Comparison of ENCODE assay signal across 9 cellular contexts in genomic region chr1:198756470-198756869, GRCh38.
DNase-seq lines count a peak whose midpoint lies in the region; ATAC-seq and TF ChIP-seq lines count a peak whose summit lies in the region.
"Had no signal": no experiment of that assay in that cellular context is flagged by ENCODE, and none has a peak within 500 bp of the region (broad histone marks: within the 10 kb centered on the region; RNA-seq: fewer than 3 reads in every experiment).

No MANE protein-coding gene starts in this region.

- H3K27me3 Mint-ChIP-seq in CD14-positive monocyte (ENCODE audit: low read depth in 3 of 3): no peaks in the 10 kb centered on the region
- H3K27me3 Mint-ChIP-seq in activated B cell treated with CpG ODN at 0.5 μM for 24 hours: no peaks in the 10 kb centered on the region
- H3K27me3 Mint-ChIP-seq: central memory CD8-positive, alpha-beta T cell had no signal

- TF ChIP-seq CTCF in CD14-positive monocyte (IDR thresholded peaks at IDR 0.05) (peak; percentile 45), activated B cell treated with CpG ODN at 0.5 μM for 24 hours (IDR thresholded peaks at IDR 0.05) (no peak)

- H3K27ac Mint-ChIP-seq in CD14-positive monocyte: peak overlapping the region in 1 of 7 donors; percentile 63
- peak overlapping the region; percentile 0 for H3K27ac Mint-ChIP-seq in activated B cell treated with CpG ODN at 0.5 μM for 24 hours

- peaks cover 19% of the 10 kb centered on the region for H3K4me1 Mint-ChIP-seq in CD14-positive monocyte
- H3K4me1 Mint-ChIP-seq in activated B cell treated with CpG ODN at 0.5 μM for 24 hours: peaks cover 30% of the 10 kb centered on the region

- ATAC-seq in activated B cell treated with CpG ODN at 0.5 μM for 24 hours (ENCODE audit: low read depth) (no peak), left lobe of liver (peak; percentile 39), HG03097 (IDR thresholded peaks at IDR 0.05; ENCODE audit: low FRiP score, unreplicated experiment) (no peak), GM18502 (IDR thresholded peaks at IDR 0.05; ENCODE audit: poor library complexity, unreplicated experiment) (no peak)

- DNase-seq in CD14-positive monocyte (ENCODE audit: low spot score) (no peak), HT-29 (ENCODE audit: low spot score) (peak; percentile 46), activated B cell treated with CpG ODN at 0.5 μM for 24 hours (no peak), left lobe of liver (ENCODE audit: low spot score) (no peak), nucleus accumbens (lab: John Stamatoyannopoulos, UW) (no peak)
- DNase-seq in stimulated activated CD4-positive, alpha-beta T cell treated with anti-CD3 and anti-CD28 coated beads, Interleukin-15, amount 100 ng/mL, for 24 hours: no peak

- POLR2A ChIA-PET in activated B cell treated with CpG ODN at 0.5 μM for 24 hours (lab: Charles Lee): no interaction called here

- peaks cover 43 to 54% of the 10 kb centered on the region in 2 donors for H3K36me3 Mint-ChIP-seq in CD14-positive monocyte
- peaks cover 46% of the 10 kb centered on the region for H3K36me3 Mint-ChIP-seq in activated B cell treated with CpG ODN at 0.5 μM for 24 hours (ENCODE audit: low read depth)

- no peak overlapping the region for H3K4me3 Mint-ChIP-seq in CD14-positive monocyte
- H3K4me3 Mint-ChIP-seq in activated B cell treated with CpG ODN at 0.5 μM for 24 hours: no peak overlapping the region
- H3K4me3 Mint-ChIP-seq: central memory CD8-positive, alpha-beta T cell had no signal

- intact Hi-C loops in CD14-positive monocyte (cut with micrococcal nuclease): loop anchor here in 1 of 2 donors (10.0 kb wide), 2 partner anchors 52 to 358 kb away; no protein-coding TSS in a partner anchor
- intact Hi-C loops in activated B cell treated with CpG ODN at 0.5 μM for 24 hours (cut with micrococcal nuclease): loop anchor here (1.0 to 5.0 kb wide), 4 partner anchors 357 to 1756 kb away; no protein-coding TSS in a partner anchor

- H3K9me3 Mint-ChIP-seq in CD14-positive monocyte: peaks cover 0 to 1% (median 0%) of the 10 kb centered on the region in 7 donors
- H3K9me3 Mint-ChIP-seq in activated B cell treated with CpG ODN at 0.5 μM for 24 hours: no peaks in the 10 kb centered on the region
- H3K9me3 Mint-ChIP-seq: central memory CD8-positive, alpha-beta T cell had no signal

- CTCF ChIA-PET in activated B cell treated with CpG ODN at 0.5 μM for 24 hours (lab: Charles Lee): interaction anchor here (0.8 to 2.0 kb wide), 6 partner anchors 16 to 797 kb away, joined by 3 to 7 read pairs (median 4); no protein-coding TSS in a partner anchor
